Comparison of ENCODE assay signal across 1 cellular context in the genomic region with DNA sequence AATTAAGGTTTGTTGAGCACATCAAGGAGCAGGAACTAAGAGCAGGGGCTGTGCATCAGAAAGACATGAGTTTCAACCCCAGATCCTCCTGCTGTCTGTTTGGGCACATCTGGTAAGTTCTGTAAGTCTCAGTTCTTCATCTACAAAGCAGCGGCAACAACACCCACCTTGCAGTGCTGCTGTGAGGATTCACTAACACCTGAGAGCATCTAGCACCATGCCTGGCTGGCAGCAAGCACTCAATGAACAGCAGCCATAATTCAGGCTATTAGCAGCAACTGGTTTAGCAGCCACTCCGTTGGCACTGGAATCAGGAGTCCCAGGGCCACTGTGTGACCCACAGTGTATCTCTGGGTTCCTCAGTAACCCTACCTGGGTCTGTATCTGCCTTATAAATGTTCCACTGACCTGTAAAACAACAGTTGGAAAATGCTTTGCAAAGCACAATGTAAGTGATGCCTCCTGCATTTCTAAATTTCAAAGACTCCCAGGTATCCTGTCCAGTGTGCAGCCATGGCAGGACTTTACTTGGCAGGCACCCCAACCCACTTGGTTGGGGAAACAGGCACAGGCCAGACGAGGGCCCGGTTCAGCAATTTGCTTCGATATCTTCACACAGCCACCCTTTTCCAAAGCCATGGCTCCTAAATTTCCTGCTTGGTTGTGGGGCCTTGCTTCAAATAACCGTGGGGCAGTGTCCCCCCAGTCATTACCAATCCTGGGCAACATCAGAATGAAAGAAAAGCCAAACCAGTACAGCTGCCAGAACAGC.
TF ChIP-seq lines count a peak whose summit lies in the region.

No MANE protein-coding gene starts in this region.

TF ChIP-seq in K562, 482 proteins besides CTCF, POLR2A, EP300 and RAD21 (continued from another document):
- TF ChIP-seq ZC3H4 (CRISPR knock-in tag; IDR thresholded peaks at IDR 0.05; ENCODE audit: borderline replicate concordance) = no peak
- TF ChIP-seq, protein P1, sequence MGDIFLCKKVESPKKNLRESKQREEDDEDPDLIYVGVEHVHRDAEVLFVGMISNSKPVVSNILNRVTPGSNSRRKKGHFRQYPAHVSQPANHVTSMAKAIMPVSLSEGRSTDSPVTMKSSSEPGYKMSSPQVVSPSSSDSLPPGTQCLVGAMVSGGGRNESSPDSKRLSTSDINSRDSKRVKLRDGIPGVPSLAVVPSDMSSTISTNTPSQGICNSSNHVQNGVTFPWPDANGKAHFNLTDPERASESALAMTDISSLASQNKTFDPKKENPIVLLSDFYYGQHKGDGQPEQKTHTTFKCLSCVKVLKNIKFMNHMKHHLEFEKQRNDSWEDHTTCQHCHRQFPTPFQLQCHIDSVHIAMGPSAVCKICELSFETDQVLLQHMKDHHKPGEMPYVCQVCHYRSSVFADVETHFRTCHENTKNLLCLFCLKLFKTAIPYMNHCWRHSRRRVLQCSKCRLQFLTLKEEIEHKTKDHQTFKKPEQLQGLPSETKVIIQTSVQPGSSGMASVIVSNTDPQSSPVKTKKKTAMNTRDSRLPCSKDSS (IDR thresholded peaks at IDR 0.05; ENCODE audit: low read depth, partially characterized antibody) = no peak
